ENCODE assay signal across 26 cellular contexts in genomic region chr14:55592426-55592825, GRCh38. TPM values are rescaled to one million over a fixed set of nuclear protein-coding genes. Genes with fewer than 3 reads are reported as not detected.
DNase-seq lines count a peak whose midpoint lies in the region; ATAC-seq, FAIRE-seq and TF ChIP-seq lines count a peak whose summit lies in the region.
"Had no signal": no experiment of that assay in that cellular context is flagged by ENCODE, and none has a peak within 500 bp of the region (broad histone marks: within the 10 kb centered on the region; RNA-seq: fewer than 3 reads in every experiment).

No MANE protein-coding gene starts in this region.

- H3K4me3 Mint-ChIP-seq in astrocyte (ENCODE audit: unreplicated experiment) (no peak overlapping the region), mesothelial cell of epicardium (no peak overlapping the region)
- H3K4me3 Mint-ChIP-seq: natural killer cell had no signal

- no peak for ATAC-seq in GM21737 (IDR thresholded peaks at IDR 0.05; ENCODE audit: unreplicated experiment)
- ATAC-seq: natural killer cell, SK-N-SH treated with all-trans-retinoic acid at 6 μM for 48 hours had no signal

- H3K36me3 Mint-ChIP-seq in astrocyte (ENCODE audit: low read depth, unreplicated experiment): no peaks in the 10 kb centered on the region
- peaks cover 12% of the 10 kb centered on the region for H3K36me3 Mint-ChIP-seq in mesothelial cell of epicardium
- H3K36me3 Mint-ChIP-seq: natural killer cell had no signal

- peaks cover 41% of the 10 kb centered on the region for H3K4me1 Mint-ChIP-seq in astrocyte (ENCODE audit: low read depth, unreplicated experiment)
- H3K4me1 Mint-ChIP-seq in mesothelial cell of epicardium: peaks cover 34% of the 10 kb centered on the region

- FAIRE-seq in G401.6 (lab: Jason Lieb, UNC) (peak; percentile 3), HTR-8/SVneo (lab: Jason Lieb, UNC) (peak; percentile 68), astrocyte (lab: Jason Lieb, UNC) (no peak)

- TF ChIP-seq CTCF in astrocyte (IDR thresholded peaks at IDR 0.05; ENCODE audit: insufficient read depth, low read depth, low read length) (no peak), mesothelial cell of epicardium (IDR thresholded peaks at IDR 0.05; ENCODE audit: unreplicated experiment) (no peak), right atrium auricular region (IDR thresholded peaks at IDR 0.05) (no peak)

- H3K36me3 ChIP-seq in astrocyte (ENCODE audit: insufficient read depth, low read length): no peaks in the 10 kb centered on the region
- H3K36me3 ChIP-seq in right atrium auricular region: no peaks in the 10 kb centered on the region
- H3K36me3 ChIP-seq: stomach, tibial artery had no signal

- no peaks in the 10 kb centered on the region for H3K9me3 ChIP-seq in astrocyte (ENCODE audit: insufficient read depth, low read depth, low read length)
- no peaks in the 10 kb centered on the region for H3K9me3 ChIP-seq in right atrium auricular region
- H3K9me3 ChIP-seq: stomach, tibial artery had no signal

- DNase-seq in HTR-8/SVneo (ENCODE audit: insufficient read length, low spot score) (no peak), astrocyte (ENCODE audit: low read depth) (no peak), mesothelial cell of epicardium (ENCODE audit: low spot score in 2 of 2, unreplicated experiment in 2 of 2) (no peak), right atrium auricular region (ENCODE audit: low spot score) (no peak)
- DNase-seq in activated effector memory CD4-positive, alpha-beta T cell treated with Interleukin-2 at 50 U/mL for 16 hours: no peak
- DNase-seq: activated CD4-positive, alpha-beta T cell treated with anti-CD3 and anti-CD28 coated beads for 48 hours; activated CD8-positive, alpha-beta memory T cell treated with anti-CD3 and anti-CD28 coated beads for 24 hours; activated naive CD4-positive, alpha-beta T cell; effector CD4-positive, alpha-beta T cell; glutamatergic neuron; natural killer cell; NCI-H2029 treated with DMSO at 0.1 percent for 48 hours; NCI-H226; NCI-H774; stimulated activated CD4-positive, alpha-beta T cell treated with anti-CD3 and anti-CD28 coated beads, Interleukin-1b, Interleukin-23, amount 100 ng/mL, for 48 hours; stimulated activated CD8-positive, alpha-beta memory T cell treated with anti-CD3 and anti-CD28 coated beads, Interleukin-4, amount 100 ng/mL, for 48 hours; stomach; T-helper 2 cell; tibial artery had no signal

- H3K27me3 ChIP-seq in astrocyte (ENCODE audit: insufficient read depth, low read length) (no peaks in the 10 kb centered on the region), right atrium auricular region (no peaks in the 10 kb centered on the region)
- H3K27me3 ChIP-seq: stomach, tibial artery had no signal

- H3K9me3 Mint-ChIP-seq in astrocyte (ENCODE audit: unreplicated experiment) (peaks cover 2% of the 10 kb centered on the region), mesothelial cell of epicardium (peaks cover 7% of the 10 kb centered on the region)
- H3K9me3 Mint-ChIP-seq: natural killer cell had no signal

- no peak overlapping the region for H2AFZ ChIP-seq in astrocyte (ENCODE audit: low read depth, low read length)

- H3K27ac ChIP-seq in astrocyte (ENCODE audit: low read depth, low read length) (no peak overlapping the region), right atrium auricular region (no peak overlapping the region)
- H3K27ac ChIP-seq: C4-2B, epithelial cell of prostate, stomach, tibial artery had no signal

- H3K27me3 Mint-ChIP-seq in astrocyte (ENCODE audit: low read depth, unreplicated experiment) (no peaks in the 10 kb centered on the region), mesothelial cell of epicardium (ENCODE audit: low read depth) (no peaks in the 10 kb centered on the region)
- H3K27me3 Mint-ChIP-seq: IgD-negative memory B cell had no signal

- H4K20me1 ChIP-seq in astrocyte (ENCODE audit: insufficient read depth, low read length): peaks cover 62% of the 10 kb centered on the region

- H3K79me2 ChIP-seq in astrocyte (ENCODE audit: insufficient read depth, low read length): peaks cover 96% of the 10 kb centered on the region

- H3K4me1 ChIP-seq in astrocyte (ENCODE audit: insufficient read depth, low read length) (peaks cover 17% of the 10 kb centered on the region), right atrium auricular region (peaks cover 0 to 36% of the 10 kb centered on the region in 2 donors)

- no peak overlapping the region for H3K9ac ChIP-seq in astrocyte (ENCODE audit: low read length)

- H3K4me3 ChIP-seq in astrocyte (ENCODE audit: insufficient read depth, low read depth, low read length): no peak overlapping the region
- H3K4me3 ChIP-seq in right atrium auricular region: no peak overlapping the region
- H3K4me3 ChIP-seq: smooth muscle cell, stomach, tibial artery had no signal

- H3K27ac Mint-ChIP-seq in astrocyte (ENCODE audit: unreplicated experiment): peak overlapping the region; percentile 24
- H3K27ac Mint-ChIP-seq in mesothelial cell of epicardium: peak overlapping the region; percentile 78
- H3K27ac Mint-ChIP-seq: IgD-negative memory B cell had no signal

- H3K4me2 ChIP-seq in astrocyte (ENCODE audit: low read length): no peak overlapping the region
- H3K4me2 ChIP-seq: smooth muscle cell had no signal

RNA-seq across cellular contexts. Expression of gene KTN1, which starts 12.4 kb away (rescaled TPM):
- total RNA-seq in astrocyte (181 and 193 TPM in 2 replicates), mesothelial cell of epicardium (148 to 157 TPM (median 153 TPM) in 3 replicates), right atrium auricular region (100 to 1,000 TPM; 128 to 209 TPM)
